ENCODE assay signal across 5 cellular contexts in genomic region chr5:162214551-162214950, GRCh38.
"Had no signal": no experiment of that assay in that cellular context is flagged by ENCODE, and none has a peak within 500 bp of the region (broad histone marks: within the 10 kb centered on the region; RNA-seq: fewer than 3 reads in every experiment).

No MANE protein-coding gene starts in this region.

- ATAC-seq: K562 had no signal

- H3K4me3 ChIP-seq: K562 had no signal

- H3K27ac ChIP-seq: HL-60 had no signal

- DNase-seq: IMR-90, KBM-7 had no signal

- FAIRE-seq: HTR-8/SVneo, K562 had no signal
